14 cellular contexts compared by ENCODE assay signal in genomic region chr5:136056771-136057335, GRCh38. TPM values are rescaled to one million over a fixed set of nuclear protein-coding genes. Genes with fewer than 3 reads are reported as not detected.
DNase-seq lines count a peak whose midpoint lies in the region; ATAC-seq and TF ChIP-seq lines count a peak whose summit lies in the region.
"Had no signal": no experiment of that assay in that cellular context is flagged by ENCODE, and none has a peak within 500 bp of the region (broad histone marks: within the 10 kb centered on the region; RNA-seq: fewer than 3 reads in every experiment).

No MANE protein-coding gene starts in this region.

- no peak overlapping the region for H2BK5ac ChIP-seq in mesendoderm (ENCODE audit: low read length)

- H3K36me3 Mint-ChIP-seq in Calu3 (ENCODE audit: insufficient read depth, unreplicated experiment) = peaks cover 52% of the 10 kb centered on the region
- H3K36me3 Mint-ChIP-seq: stimulated activated naive B cell treated with anti-CD40 and anti-IgM and Interleukin-4, amounts not matched to agents 10 μg/mL and 1 μg/mL and 100 μg/mL, for 72 hours had no signal

- H3K9ac ChIP-seq in mesendoderm (ENCODE audit: low read length) = no peak overlapping the region

- TF ChIP-seq CTCF in Calu3 (IDR thresholded peaks at IDR 0.05; ENCODE audit: unreplicated experiment) = no peak
- TF ChIP-seq CTCF in ascending aorta (IDR thresholded peaks at IDR 0.05) = no peak
- no peak for TF ChIP-seq CTCF in spleen (IDR thresholded peaks at IDR 0.05 in 8 of 11, conservative IDR thresholded peaks at IDR 0.05 in 3 of 11)

- peak overlapping the region; percentile 86 to 88 for H3K27ac ChIP-seq in ascending aorta
- no peak overlapping the region for H3K27ac ChIP-seq in mesendoderm (ENCODE audit: low read depth, low read length)
- peak overlapping the region in 4 of 8 donors; percentile 32 to 57 (median 55) for H3K27ac ChIP-seq in spleen
- H3K27ac ChIP-seq: body of pancreas had no signal

- no CpG with 5 or more reads among the region's 8 CpGs for WGBS in mesendoderm (ENCODE audit: extremely low coverage, insufficient coverage, low lambda C conversion rate)
- WGBS in spleen, 5 donors = 78 to 92% (median 87%) methylated on average over 8 of the region's 8 CpGs

- peak overlapping the region; percentile 15 for H3K23ac ChIP-seq in mesendoderm (ENCODE audit: low read length)

- no peak overlapping the region for H2BK15ac ChIP-seq in mesendoderm (replicated peaks; ENCODE audit: low read depth)

- H3K9me3 Mint-ChIP-seq in Calu3 (ENCODE audit: low read depth, unreplicated experiment) = no peaks in the 10 kb centered on the region
- H3K9me3 Mint-ChIP-seq: activated naive CD4-positive, alpha-beta T cell treated with anti-CD3 and anti-CD28 coated beads for 36 hours; stimulated activated naive B cell treated with anti-CD40 and anti-IgM and Interleukin-4, amounts not matched to agents 10 μg/mL and 1 μg/mL and 100 μg/mL, for 72 hours had no signal

- no peaks in the 10 kb centered on the region for H3K27me3 Mint-ChIP-seq in Calu3 (ENCODE audit: unreplicated experiment)

- intact Hi-C loops in Calu3 (cut with micrococcal nuclease; ENCODE audit: unreplicated experiment) = no loop called here
- intact Hi-C loops in ascending aorta (cut with DNase I) = loop anchor here (5.0 kb wide), 1 partner anchor 40 kb away; no protein-coding TSS in a partner anchor
- intact Hi-C loops in spleen (cut with DNase I; ENCODE audit: low total_unique reads) = no loop called here

- H3K4me1 Mint-ChIP-seq in Calu3 (ENCODE audit: low read depth, unreplicated experiment) = peaks cover 71% of the 10 kb centered on the region
- H3K4me1 Mint-ChIP-seq: stimulated activated naive B cell treated with anti-CD40 and anti-IgM and Interleukin-4, amounts not matched to agents 10 μg/mL and 1 μg/mL and 100 μg/mL, for 72 hours had no signal

- H3K27me3 ChIP-seq in ascending aorta = no peaks in the 10 kb centered on the region
- no peaks in the 10 kb centered on the region for H3K27me3 ChIP-seq in mesendoderm (ENCODE audit: insufficient read depth, low read length, poor library complexity)
- H3K27me3 ChIP-seq in spleen (replicated peaks in 1 of 7) = no peaks in the 10 kb centered on the region
- H3K27me3 ChIP-seq: BE2C, body of pancreas had no signal

- no peak for TF ChIP-seq POLR2A in spleen (IDR thresholded peaks at IDR 0.05)

- peaks cover 8% of the 10 kb centered on the region in 2 donors for H3K36me3 ChIP-seq in ascending aorta
- no peaks in the 10 kb centered on the region for H3K36me3 ChIP-seq in mesendoderm (ENCODE audit: control insufficient read depth, insufficient read depth, low read length)
- peaks cover 0 to 76% (median 10%) of the 10 kb centered on the region in 6 donors for H3K36me3 ChIP-seq in spleen
- H3K36me3 ChIP-seq: BE2C had no signal

- H3K56ac ChIP-seq in mesendoderm (ENCODE audit: low read length) = no peak overlapping the region

- H3K4me3 ChIP-seq in ascending aorta (no peak overlapping the region), mesendoderm (ENCODE audit: low read length) (no peak overlapping the region), spleen (no peak overlapping the region)
- H3K4me3 ChIP-seq: body of pancreas had no signal

- H3K18ac ChIP-seq in mesendoderm (ENCODE audit: low read length) = no peak overlapping the region

- no peak overlapping the region for H4K8ac ChIP-seq in mesendoderm (ENCODE audit: low read depth, low read length)

- no peak overlapping the region for H2BK120ac ChIP-seq in mesendoderm (ENCODE audit: low read depth, low read length)

- H3K4me2 ChIP-seq in mesendoderm (ENCODE audit: low read length) = no peak overlapping the region

- no peak overlapping the region for H3K4me3 Mint-ChIP-seq in Calu3 (ENCODE audit: low read depth, unreplicated experiment)
- H3K4me3 Mint-ChIP-seq: activated naive CD4-positive, alpha-beta T cell treated with anti-CD3 and anti-CD28 coated beads for 36 hours; stimulated activated naive B cell treated with anti-CD40 and anti-IgM and Interleukin-4, amounts not matched to agents 10 μg/mL and 1 μg/mL and 100 μg/mL, for 72 hours had no signal

- H3K9me3 ChIP-seq in ascending aorta (no peaks in the 10 kb centered on the region), spleen (no peaks in the 10 kb centered on the region)
- H3K9me3 ChIP-seq: BE2C, body of pancreas had no signal

- H3K4ac ChIP-seq in mesendoderm (ENCODE audit: low read depth, low read length) = no peak overlapping the region

- no peak overlapping the region for H4K5ac ChIP-seq in mesendoderm (ENCODE audit: low read length)

- no peaks in the 10 kb centered on the region for H3K79me2 ChIP-seq in mesendoderm (ENCODE audit: control insufficient read depth, insufficient read depth, low read length)

- CTCF ChIA-PET in Calu3 (lab: Charles Lee) = interaction anchor here (1.0 to 1.5 kb wide), 2 partner anchors 11 to 111 kb away, joined by 3 to 9 read pairs; no protein-coding TSS in a partner anchor

- no peak for ATAC-seq in HG02852 (IDR thresholded peaks at IDR 0.05; ENCODE audit: unreplicated experiment)
- no peak for ATAC-seq in HG03097 (IDR thresholded peaks at IDR 0.05; ENCODE audit: low FRiP score, unreplicated experiment)
- ATAC-seq: body of pancreas; stimulated activated naive B cell treated with anti-CD40 and anti-IgM and Interleukin-4, amounts not matched to agents 10 μg/mL and 1 μg/mL and 100 μg/mL, for 72 hours had no signal

- no peak overlapping the region for H2AK5ac ChIP-seq in mesendoderm (ENCODE audit: low read length)

- no TSS peak for BruUV-seq in Calu3 (replicated peaks; lab: Mats Ljungman, UMichigan)

- no peaks in the 10 kb centered on the region for H3K79me1 ChIP-seq in mesendoderm (ENCODE audit: low read length)

- peak overlapping the region; percentile 19 for H3K27ac Mint-ChIP-seq in Calu3 (ENCODE audit: unreplicated experiment)
- H3K27ac Mint-ChIP-seq: activated naive CD4-positive, alpha-beta T cell treated with anti-CD3 and anti-CD28 coated beads for 36 hours; stimulated activated naive B cell treated with anti-CD40 and anti-IgM and Interleukin-4, amounts not matched to agents 10 μg/mL and 1 μg/mL and 100 μg/mL, for 72 hours had no signal

- DNase-seq in Calu3 (no peak), ascending aorta (ENCODE audit: low spot score in 2 of 2) (no peak), mesendoderm (no peak), spleen (peak; percentile 51), DMS 273 treated with DMSO at 0.1 percent for 48 hours (lab: John Stamatoyannopoulos, UW) (no peak)
- DNase-seq: activated CD4-positive, alpha-beta T cell treated with anti-CD3 and anti-CD28 coated beads for 4 hours; activated naive CD4-positive, alpha-beta T cell treated with anti-CD3 and anti-CD28 coated beads for 36 hours; BE2C; body of pancreas; NCI-H1048; NCI-H774; stimulated activated naive B cell treated with anti-CD40 and anti-IgM and Interleukin-4, amounts not matched to agents 10 μg/mL and 1 μg/mL and 100 μg/mL, for 72 hours had no signal

- H3K4me1 ChIP-seq in ascending aorta (peaks cover 17 to 35% of the 10 kb centered on the region in 2 donors), mesendoderm (ENCODE audit: control insufficient read depth, low read depth, low read length) (peaks cover 3% of the 10 kb centered on the region), spleen (peaks cover 0 to 11% (median 4%) of the 10 kb centered on the region in 6 donors)
- H3K4me1 ChIP-seq: body of pancreas had no signal

RNA-seq across cellular contexts. Expression of gene TGFBI, which starts 28.1 kb away (rescaled TPM):
- 41.4 and 95.2 TPM in 2 replicates for total RNA-seq in Calu3 (2022)
- 174 TPM for total RNA-seq in ascending aorta
- polyA plus RNA-seq in mesendoderm (2013, experiment 1 of 2) = 3.8 TPM
- 4.0 TPM for polyA plus RNA-seq in mesendoderm (2013, experiment 2 of 2)
- total RNA-seq in spleen = 100 to 1,000 TPM; 126 to 214 (median 157) TPM
- polyA plus RNA-seq in spleen = 10 to 100 TPM; 31.0 to 59.5 (median 56.9) TPM
- total RNA-seq: activated naive CD4-positive, alpha-beta T cell treated with anti-CD3 and anti-CD28 coated beads for 36 hours had no signal
